ENCODE assay signal across 9 cellular contexts in genomic region chr15:99015677-99016568, GRCh38. TPM values are rescaled to one million over a fixed set of nuclear protein-coding genes. Genes with fewer than 3 reads are reported as not detected.
DNase-seq lines count a peak whose midpoint lies in the region; ATAC-seq, FAIRE-seq and TF ChIP-seq lines count a peak whose summit lies in the region.
"Had no signal": no experiment of that assay in that cellular context is flagged by ENCODE, and none has a peak within 500 bp of the region (broad histone marks: within the 10 kb centered on the region; RNA-seq: fewer than 3 reads in every experiment).

No MANE protein-coding gene starts in this region.

- peak overlapping the region; percentile 80 for H3K4me3 Mint-ChIP-seq in neural progenitor cell

- peaks cover 4% of the 10 kb centered on the region for H3K4me1 ChIP-seq in neural progenitor cell

- FAIRE-seq in D721Med (lab: Jason Lieb, UNC) = no peak
- FAIRE-seq: urothelium cell line had no signal

- no peak overlapping the region for H3K27ac ChIP-seq in neural progenitor cell

- H4K20me1 ChIP-seq in neural progenitor cell (ENCODE audit: low read depth) = no peaks in the 10 kb centered on the region

- H3K27me3 Mint-ChIP-seq in neural progenitor cell (ENCODE audit: insufficient read depth, low read depth) = peaks cover 14% of the 10 kb centered on the region

- H3K36me3 ChIP-seq in neural progenitor cell = no peaks in the 10 kb centered on the region

- no peak overlapping the region for H3K9ac ChIP-seq in neural progenitor cell

- peak overlapping the region; percentile 90 for H3K4me2 ChIP-seq in neural progenitor cell

- ATAC-seq in esophagus mucosa (peak; percentile 63), GM21737 (IDR thresholded peaks at IDR 0.05; ENCODE audit: unreplicated experiment) (no peak), left lobe of liver (no peak)

- H3K4me3 ChIP-seq in neural progenitor cell = peak overlapping the region; percentile 64

- peaks cover 18% of the 10 kb centered on the region for H3F3A ChIP-seq in neural progenitor cell (ENCODE audit: low read depth)

- no peaks in the 10 kb centered on the region for H3K9me3 Mint-ChIP-seq in neural progenitor cell

- DNase-seq in DMS114 treated with DMSO at 0.1 percent for 48 hours (lab: John Stamatoyannopoulos, UW; ENCODE audit: unreplicated experiment) = peak; percentile 33
- DNase-seq in M059J (ENCODE audit: low read depth) = peak; percentile 19
- peak; percentile 55 for DNase-seq in neural progenitor cell (ENCODE audit: low spot score)
- no peak for DNase-seq in D721Med (ENCODE audit: insufficient read length, low spot score)
- no peak for DNase-seq in ACHN
- no peak for DNase-seq in left lobe of liver (ENCODE audit: low spot score)

- peak overlapping the region; percentile 87 for H2AFZ ChIP-seq in neural progenitor cell (replicated peaks)

- in situ Hi-C loops in ACHN (cut with HindIII; ENCODE audit: low pct_ligation_motif_present, low pct_unique_long_range_greater_than_20kb, low sequenced_read_pairs) = no loop called here

- H3K9me3 ChIP-seq in neural progenitor cell (ENCODE audit: low read depth) = no peaks in the 10 kb centered on the region

- H3K36me3 Mint-ChIP-seq in neural progenitor cell = no peaks in the 10 kb centered on the region

- no peak for TF ChIP-seq CTCF in neural progenitor cell (IDR thresholded peaks at IDR 0.05)
- no peak for TF ChIP-seq CTCF in D721Med (IDR thresholded peaks at IDR 0.05; ENCODE audit: insufficient read depth, missing control alignments)

- H3K27ac Mint-ChIP-seq in neural progenitor cell = no peak overlapping the region

- H3K4me1 Mint-ChIP-seq in neural progenitor cell = peaks cover 14% of the 10 kb centered on the region

- no peaks in the 10 kb centered on the region for H3K79me2 ChIP-seq in neural progenitor cell (ENCODE audit: low read depth)

- peaks cover 35% of the 10 kb centered on the region for H3K27me3 ChIP-seq in neural progenitor cell

RNA-seq across cellular contexts. Expression of gene PGPEP1L, which starts 8.3 kb away (rescaled TPM):
- not detected in 2 replicates for total RNA-seq in M059J (2014; rRNA removed; shearing (Covaris generic))
- total RNA-seq in esophagus mucosa (not detected), neural progenitor cell (ENCODE audit: low replicate concordance) (not detected in 2 replicates), left lobe of liver (not detected)

Comparison
In these comparisons a context has a peak if more than half of its experiments do, and no peak if none do; other contexts are left out.
1. DNase-seq: peak in DMS114 treated with DMSO at 0.1 percent for 48 hours (single experiment), M059J (single experiment) and neural progenitor cell (single experiment); none in D721Med (single experiment), ACHN (single experiment) and left lobe of liver (single experiment).